In the genomic region with DNA sequence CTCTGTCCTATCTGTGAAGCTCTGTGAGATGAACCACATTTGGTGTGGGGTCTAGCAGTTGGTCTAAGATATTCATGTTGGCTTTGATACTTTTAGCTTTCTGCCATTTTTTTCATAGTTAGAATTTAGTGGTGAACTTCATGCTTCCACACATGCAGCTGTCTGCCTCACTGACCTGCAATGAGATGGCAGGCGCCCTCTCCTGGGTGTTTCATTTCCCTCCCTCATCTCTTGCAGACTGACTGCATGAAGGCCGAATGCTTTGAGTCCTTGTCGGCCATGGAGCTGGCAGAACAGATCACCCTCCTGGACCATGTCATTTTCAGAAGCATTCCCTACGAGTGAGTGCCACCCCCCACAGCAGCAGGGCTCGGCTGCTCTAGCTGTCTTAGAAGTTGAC, we compare ENCODE assay signal across 12 cellular contexts. TPM values are rescaled to one million over a fixed set of nuclear protein-coding genes. Genes with fewer than 3 reads are reported as not detected.
DNase-seq lines count a peak whose midpoint lies in the region; ATAC-seq, FAIRE-seq and TF ChIP-seq lines count a peak whose summit lies in the region.
"Had no signal": no experiment of that assay in that cellular context is flagged by ENCODE, and none has a peak within 500 bp of the region (broad histone marks: within the 10 kb centered on the region; RNA-seq: fewer than 3 reads in every experiment).

No MANE protein-coding gene starts in this region.

- no peaks in the 10 kb centered on the region for H3K9me3 Mint-ChIP-seq in activated T-helper 1 cell treated with anti-CD3 and anti-CD28 coated beads, Interleukin-12 subunit alpha, Interleukin-12 subunit beta, Interleukin-2, Interleukin-4 antibody, amounts not matched to agents 30 ng/mL and 10 ng/mL and 1 ng/mL, durations not matched to agents 14 hours and 24 hours and 36 hours

- H3K36me3 Mint-ChIP-seq in activated T-helper 1 cell treated with anti-CD3 and anti-CD28 coated beads, Interleukin-12 subunit alpha, Interleukin-12 subunit beta, Interleukin-2, Interleukin-4 antibody, amounts not matched to agents 30 ng/mL and 10 ng/mL and 1 ng/mL, durations not matched to agents 14 hours and 24 hours and 36 hours (ENCODE audit: low read depth), result no peaks in the 10 kb centered on the region
- H3K36me3 Mint-ChIP-seq: activated CD8-positive, alpha-beta memory T cell treated with anti-CD3 and anti-CD28 coated beads, Interleukin-2, amount 10 ng/mL, durations not matched to agents 7 days and 5 days had no signal

- H3K27ac ChIP-seq in A673 (ENCODE audit: low read depth, low read length, poor library complexity, severe bottlenecking) (no peak overlapping the region), pancreas (no peak overlapping the region)
- H3K27ac ChIP-seq: parathyroid adenoma, RWPE1 had no signal

- DNase-seq in A673 (ENCODE audit: low spot score) (peak; percentile 22), NCI-H69 (lab: John Stamatoyannopoulos, UW) (peak; percentile 39), fibroblast of peridontal ligament (ENCODE audit: extremely low read depth) (peak; percentile 13), NCI-H446 treated with DMSO at 0.1 percent for 48 hours (lab: John Stamatoyannopoulos, UW) (no peak), pancreas (no peak)
- DNase-seq in activated T-helper 1 cell treated with anti-CD3 and anti-CD28 coated beads, Interleukin-12 subunit alpha, Interleukin-12 subunit beta, Interleukin-2, Interleukin-4 antibody, amounts not matched to agents 30 ng/mL and 10 ng/mL and 1 ng/mL, durations not matched to agents 14 hours and 24 hours and 36 hours (ENCODE audit: low spot score), result no peak
- DNase-seq: activated CD8-positive, alpha-beta memory T cell treated with anti-CD3 and anti-CD28 coated beads, Interleukin-2, amount 10 ng/mL, durations not matched to agents 7 days and 5 days; MM.1S had no signal

- H3K27me3 Mint-ChIP-seq in activated T-helper 1 cell treated with anti-CD3 and anti-CD28 coated beads, Interleukin-12 subunit alpha, Interleukin-12 subunit beta, Interleukin-2, Interleukin-4 antibody, amounts not matched to agents 30 ng/mL and 10 ng/mL and 1 ng/mL, durations not matched to agents 14 hours and 24 hours and 36 hours (ENCODE audit: insufficient read depth), result no peaks in the 10 kb centered on the region
- H3K27me3 Mint-ChIP-seq: activated CD8-positive, alpha-beta memory T cell treated with anti-CD3 and anti-CD28 coated beads, Interleukin-2, amount 10 ng/mL, durations not matched to agents 7 days and 5 days had no signal

- H3K4me3 ChIP-seq in A673 (ENCODE audit: low read depth, low read length, poor library complexity, severe bottlenecking) (no peak overlapping the region), pancreas (no peak overlapping the region)

- H3K4me1 Mint-ChIP-seq in activated T-helper 1 cell treated with anti-CD3 and anti-CD28 coated beads, Interleukin-12 subunit alpha, Interleukin-12 subunit beta, Interleukin-2, Interleukin-4 antibody, amounts not matched to agents 30 ng/mL and 10 ng/mL and 1 ng/mL, durations not matched to agents 14 hours and 24 hours and 36 hours (ENCODE audit: low read depth), result no peaks in the 10 kb centered on the region
- H3K4me1 Mint-ChIP-seq: activated CD8-positive, alpha-beta memory T cell treated with anti-CD3 and anti-CD28 coated beads, Interleukin-2, amount 10 ng/mL, durations not matched to agents 7 days and 5 days had no signal

- FAIRE-seq in pancreas (lab: Jason Lieb, UNC), result no peak

- BruUV-seq in A673 (replicated peaks; lab: Mats Ljungman, UMichigan), result no TSS peak

- H3K9me3 ChIP-seq in A673 (ENCODE audit: low read depth, low read length, poor library complexity, severe bottlenecking), result no peaks in the 10 kb centered on the region
- H3K9me3 ChIP-seq in pancreas, result no peaks in the 10 kb centered on the region

- CTCF ChIA-PET in A673 (lab: Charles Lee), result no interaction called here

- ATAC-seq in pancreas, result no peak
- no peak for ATAC-seq in HG02798 (IDR thresholded peaks at IDR 0.05; ENCODE audit: poor library complexity, unreplicated experiment)
- ATAC-seq: activated CD8-positive, alpha-beta memory T cell treated with anti-CD3 and anti-CD28 coated beads, Interleukin-2, amount 10 ng/mL, durations not matched to agents 7 days and 5 days had no signal

- TF ChIP-seq CTCF in A673 (conservative IDR thresholded peaks at IDR 0.05; ENCODE audit: low read depth, low read length) (peak; percentile 51), GM12872 (IDR thresholded peaks at IDR 0.05; ENCODE audit: insufficient read depth, low read depth, low read length) (peak; percentile 24; the same call in 1 of the 3 replicates), pancreas (IDR thresholded peaks at IDR 0.05) (no peak)

- no peak overlapping the region for H3K27ac Mint-ChIP-seq in activated T-helper 1 cell treated with anti-CD3 and anti-CD28 coated beads, Interleukin-12 subunit alpha, Interleukin-12 subunit beta, Interleukin-2, Interleukin-4 antibody, amounts not matched to agents 30 ng/mL and 10 ng/mL and 1 ng/mL, durations not matched to agents 14 hours and 24 hours and 36 hours
- H3K27ac Mint-ChIP-seq: activated CD8-positive, alpha-beta memory T cell treated with anti-CD3 and anti-CD28 coated beads, Interleukin-2, amount 10 ng/mL, durations not matched to agents 7 days and 5 days had no signal

- H3K36me3 ChIP-seq in A673 (ENCODE audit: insufficient read depth, low read length, poor library complexity, severe bottlenecking), result no peaks in the 10 kb centered on the region
- H3K36me3 ChIP-seq in pancreas, result no peaks in the 10 kb centered on the region

- H3K4me1 ChIP-seq in A673 (ENCODE audit: insufficient read depth, low read length, poor library complexity, severe bottlenecking) (no peaks in the 10 kb centered on the region), pancreas (peaks cover 0 to 2% (median 1%) of the 10 kb centered on the region in 3 donors)
- H3K4me1 ChIP-seq: parathyroid adenoma had no signal

- H3K27me3 ChIP-seq in A673 (replicated peaks; ENCODE audit: insufficient read depth, low read depth, low read length, poor library complexity) (no peaks in the 10 kb centered on the region), pancreas (no peaks in the 10 kb centered on the region)

- WGBS in pancreas, 2 donors, result 71% methylated on average over 5 of the region's 5 CpGs

- POLR2A ChIA-PET in A673 (lab: Charles Lee; ENCODE audit: low non-redundant PET), result no interaction called here

- intact Hi-C loops in A673 (cut with micrococcal nuclease; ENCODE audit: unreplicated experiment) (no loop called here), pancreas (cut with DNase I) (no loop called here)
- intact Hi-C loops in activated T-helper 1 cell treated with anti-CD3 and anti-CD28 coated beads, Interleukin-12 subunit alpha, Interleukin-12 subunit beta, Interleukin-2, Interleukin-4 antibody, amounts not matched to agents 30 ng/mL and 10 ng/mL and 1 ng/mL, durations not matched to agents 14 hours and 24 hours and 36 hours (cut with micrococcal nuclease), result no loop called here

- no peak overlapping the region for H3K4me3 Mint-ChIP-seq in activated T-helper 1 cell treated with anti-CD3 and anti-CD28 coated beads, Interleukin-12 subunit alpha, Interleukin-12 subunit beta, Interleukin-2, Interleukin-4 antibody, amounts not matched to agents 30 ng/mL and 10 ng/mL and 1 ng/mL, durations not matched to agents 14 hours and 24 hours and 36 hours
- H3K4me3 Mint-ChIP-seq: activated CD8-positive, alpha-beta memory T cell treated with anti-CD3 and anti-CD28 coated beads, Interleukin-2, amount 10 ng/mL, durations not matched to agents 7 days and 5 days had no signal

RNA-seq across cellular contexts. Expression of a gene that starts 26.1 kb away (rescaled TPM):
- total RNA-seq in A673 (2021) (not detected in 2 replicates), pancreas (1 to 10 TPM in 5 of 6 donors, under 1 TPM in 1; 0.82 to 3.1 (median 1.9) TPM)
- not detected in 2 replicates for total RNA-seq in activated T-helper 1 cell treated with anti-CD3 and anti-CD28 coated beads, Interleukin-12 subunit alpha, Interleukin-12 subunit beta, Interleukin-2, Interleukin-4 antibody, amounts not matched to agents 30 ng/mL and 10 ng/mL and 1 ng/mL, durations not matched to agents 14 hours and 24 hours and 36 hours
- polyA plus RNA-seq in pancreas, result 1 to 10 TPM; 1.8 to 3.2 TPM
- total RNA-seq: activated CD8-positive, alpha-beta memory T cell treated with anti-CD3 and anti-CD28 coated beads, Interleukin-2, amount 10 ng/mL, durations not matched to agents 7 days and 5 days had no signal

Comparison
In these comparisons a context has a peak if more than half of its experiments do, and no peak if none do; other contexts are left out.
1. DNase-seq: peak in A673 (single experiment), NCI-H69 (single experiment) and fibroblast of peridontal ligament (single experiment); none in NCI-H446 treated with DMSO at 0.1 percent for 48 hours (single experiment), activated T-helper 1 cell treated with anti-CD3 and anti-CD28 coated beads, Interleukin-12 subunit alpha, Interleukin-12 subunit beta, Interleukin-2, Interleukin-4 antibody, amounts not matched to agents 30 ng/mL and 10 ng/mL and 1 ng/mL, durations not matched to agents 14 hours and 24 hours and 36 hours (single experiment) and pancreas (0 of 6).
2. CTCF ChIP-seq: peak in A673 (single experiment) and GM12872 (single experiment); none in pancreas (0 of 4).